Comparison of ENCODE assay signal across 8 cellular contexts in the genomic region with DNA sequence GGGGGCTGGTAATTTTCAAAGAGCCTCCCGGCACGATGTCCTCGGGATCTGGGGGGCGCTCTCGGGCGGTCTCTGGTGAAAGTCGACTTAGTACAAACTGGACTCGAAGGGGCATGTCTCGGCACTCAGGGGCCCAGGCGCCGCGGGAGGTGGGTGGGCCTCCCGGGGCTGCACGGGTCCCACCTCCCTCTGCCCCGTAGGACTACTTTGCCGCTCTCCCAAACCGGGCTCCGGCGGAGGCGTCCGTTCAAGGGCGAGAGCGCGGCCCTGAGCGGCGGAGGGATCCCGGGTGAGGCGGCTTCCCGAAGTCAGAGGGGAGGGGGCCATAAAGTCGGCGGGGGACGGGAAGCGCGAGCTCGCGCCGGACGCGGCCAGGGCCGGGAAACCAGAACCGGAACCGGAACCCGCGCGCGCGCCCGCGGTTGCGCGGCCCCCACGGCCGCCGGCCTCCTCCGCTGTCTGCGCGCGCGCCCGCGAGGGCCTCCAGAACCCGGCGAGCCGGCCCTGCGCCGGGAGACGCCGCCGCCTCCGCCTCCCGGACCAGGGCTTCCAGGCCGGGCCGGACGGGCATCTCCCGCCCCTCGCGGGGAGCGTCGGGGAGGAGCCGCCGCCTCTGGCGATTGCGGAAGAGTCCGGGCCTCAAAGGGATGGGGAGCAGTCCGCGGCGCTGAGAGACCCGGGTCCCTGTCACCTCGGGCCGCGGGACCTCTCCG. TPM values are rescaled to one million over a fixed set of nuclear protein-coding genes. Genes with fewer than 3 reads are reported as not detected.
DNase-seq lines count a peak whose midpoint lies in the region; ATAC-seq, FAIRE-seq and TF ChIP-seq lines count a peak whose summit lies in the region.

A gene with protein sequence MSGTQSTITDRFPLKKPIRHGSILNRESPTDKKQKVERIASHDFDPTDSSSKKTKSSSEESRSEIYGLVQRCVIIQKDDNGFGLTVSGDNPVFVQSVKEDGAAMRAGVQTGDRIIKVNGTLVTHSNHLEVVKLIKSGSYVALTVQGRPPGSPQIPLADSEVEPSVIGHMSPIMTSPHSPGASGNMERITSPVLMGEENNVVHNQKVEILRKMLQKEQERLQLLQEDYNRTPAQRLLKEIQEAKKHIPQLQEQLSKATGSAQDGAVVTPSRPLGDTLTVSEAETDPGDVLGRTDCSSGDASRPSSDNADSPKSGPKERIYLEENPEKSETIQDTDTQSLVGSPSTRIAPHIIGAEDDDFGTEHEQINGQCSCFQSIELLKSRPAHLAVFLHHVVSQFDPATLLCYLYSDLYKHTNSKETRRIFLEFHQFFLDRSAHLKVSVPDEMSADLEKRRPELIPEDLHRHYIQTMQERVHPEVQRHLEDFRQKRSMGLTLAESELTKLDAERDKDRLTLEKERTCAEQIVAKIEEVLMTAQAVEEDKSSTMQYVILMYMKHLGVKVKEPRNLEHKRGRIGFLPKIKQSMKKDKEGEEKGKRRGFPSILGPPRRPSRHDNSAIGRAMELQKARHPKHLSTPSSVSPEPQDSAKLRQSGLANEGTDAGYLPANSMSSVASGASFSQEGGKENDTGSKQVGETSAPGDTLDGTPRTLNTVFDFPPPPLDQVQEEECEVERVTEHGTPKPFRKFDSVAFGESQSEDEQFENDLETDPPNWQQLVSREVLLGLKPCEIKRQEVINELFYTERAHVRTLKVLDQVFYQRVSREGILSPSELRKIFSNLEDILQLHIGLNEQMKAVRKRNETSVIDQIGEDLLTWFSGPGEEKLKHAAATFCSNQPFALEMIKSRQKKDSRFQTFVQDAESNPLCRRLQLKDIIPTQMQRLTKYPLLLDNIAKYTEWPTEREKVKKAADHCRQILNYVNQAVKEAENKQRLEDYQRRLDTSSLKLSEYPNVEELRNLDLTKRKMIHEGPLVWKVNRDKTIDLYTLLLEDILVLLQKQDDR (N-terminal part only) (plus strand): TSS at position 486 of the 713 bp plus-strand sequence. CDS start 831 bp downstream, outside the sequence.

- no peaks in the 10 kb centered on the region for H3K9me3 ChIP-seq in A549

- 0% methylated on average over 1 of the region's 92 CpGs for WGBS in A549 (ENCODE audit: missing lambda C conversion rate)

- H3K4me2 ChIP-seq in A549 = peak within 1 kb of the TSS; percentile 96

- no peaks in the 10 kb centered on the region for H3K9me3 Mint-ChIP-seq in activated CD4-positive, alpha-beta T cell treated with anti-CD3 and anti-CD28 coated beads, Interleukin-2, amount 10 ng/mL, durations not matched to agents 7 days and 5 days

- H3K4me1 ChIP-seq in A549 = peaks cover 50% of the 10 kb centered on the region

- peak; percentile 62 for TF ChIP-seq CTCF in A549 (IDR thresholded peaks at IDR 0.05)

- peaks cover 68% of the 10 kb centered on the region for H3K27me3 Mint-ChIP-seq in activated CD4-positive, alpha-beta T cell treated with anti-CD3 and anti-CD28 coated beads, Interleukin-2, amount 10 ng/mL, durations not matched to agents 7 days and 5 days

- no peak for FAIRE-seq in A549 (lab: Jason Lieb, UNC)

- peak; percentile 84 to 97 for DNase-seq in A549 (ENCODE audit: low read depth in 1 of 2, low spot score in 1 of 2)
- peak; percentile 94 for DNase-seq in NCI-H446 treated with DMSO at 0.1 percent for 48 hours (lab: John Stamatoyannopoulos, UW)
- DNase-seq in activated CD4-positive, alpha-beta T cell treated with anti-CD3 and anti-CD28 coated beads, Interleukin-2, amount 10 ng/mL, durations not matched to agents 7 days and 5 days = peak; percentile 62
- peak; percentile 80 for DNase-seq in cortex of kidney (lab: John Stamatoyannopoulos, UW)
- peak; percentile 99 for DNase-seq in left kidney (ENCODE audit: low read depth, low spot score)
- DNase-seq in stimulated activated CD4-positive, alpha-beta T cell treated with anti-CD3 and anti-CD28 coated beads, Interleukin-1b, Interleukin-23, amount 100 ng/mL, for 4 hours (ENCODE audit: low read depth in 2 of 2) = peak; percentile 67 to 79

- H3K27ac Mint-ChIP-seq in activated CD4-positive, alpha-beta T cell treated with anti-CD3 and anti-CD28 coated beads, Interleukin-2, amount 10 ng/mL, durations not matched to agents 7 days and 5 days = peak within 1 kb of the TSS; percentile 83

- TF ChIP-seq RAD21 in A549 (conservative IDR thresholded peaks at IDR 0.05 in 1 of 2, IDR thresholded peaks at IDR 0.05 in 1 of 2) = peak in 1 of 2 experiments; percentile 39; a peak in 3 of 5 replicates

- POLR2A ChIA-PET in A549 (lab: Yijun Ruan, JAX) = interaction anchor here (0.6 to 3.3 kb wide), 6 partner anchors 10 to 96 kb away, joined by 3 to 16 read pairs (median 4); a partner anchor contains a TSS
- POLR2A ChIA-PET in activated CD4-positive, alpha-beta T cell treated with anti-CD3 and anti-CD28 coated beads, Interleukin-2, amount 10 ng/mL, durations not matched to agents 7 days and 5 days (lab: Charles Lee) = no interaction called here

- peak within 1 kb of the TSS; percentile 84 to 100 for H3K27ac ChIP-seq in A549

- ATAC-seq in A549 (peak; percentile 67 to 80), HG03103 (IDR thresholded peaks at IDR 0.05; ENCODE audit: low read depth, unreplicated experiment) (peak; percentile 51)

- H3K4me1 Mint-ChIP-seq in activated CD4-positive, alpha-beta T cell treated with anti-CD3 and anti-CD28 coated beads, Interleukin-2, amount 10 ng/mL, durations not matched to agents 7 days and 5 days = peaks cover 32% of the 10 kb centered on the region

- CTCF ChIA-PET in A549 (lab: Yijun Ruan, JAX) = interaction anchor here (0.6 to 2.4 kb wide), 12 partner anchors 10 to 155 kb away, joined by 3 to 8 read pairs (median 4); no protein-coding TSS in a partner anchor
- CTCF ChIA-PET in activated CD4-positive, alpha-beta T cell treated with anti-CD3 and anti-CD28 coated beads, Interleukin-2, amount 10 ng/mL, durations not matched to agents 7 days and 5 days (lab: Charles Lee) = no interaction called here

- H3K4me3 ChIP-seq in A549 = peak within 1 kb of the TSS; percentile 64

- no peak for TF ChIP-seq EP300 in A549 (IDR thresholded peaks at IDR 0.05)

- TF ChIP-seq POLR2A in A549 (IDR thresholded peaks at IDR 0.05; ENCODE audit: low read length) (peak; percentile 35; the same call in 1 of the 2 replicates), GM18526 (IDR thresholded peaks at IDR 0.05; ENCODE audit: extremely low read depth, insufficient read length) (peak; percentile 73)

- no peaks in the 10 kb centered on the region for H3K36me3 Mint-ChIP-seq in activated CD4-positive, alpha-beta T cell treated with anti-CD3 and anti-CD28 coated beads, Interleukin-2, amount 10 ng/mL, durations not matched to agents 7 days and 5 days (ENCODE audit: low read depth)

- peak within 1 kb of the TSS; percentile 82 for H3K4me3 Mint-ChIP-seq in activated CD4-positive, alpha-beta T cell treated with anti-CD3 and anti-CD28 coated beads, Interleukin-2, amount 10 ng/mL, durations not matched to agents 7 days and 5 days

TF ChIP-seq in A549, 52 proteins besides CTCF, POLR2A, EP300 and RAD21 (continues in another document):
- TF ChIP-seq MAFK (IDR thresholded peaks at IDR 0.05; ENCODE audit: partially characterized antibody) (no peak), JUN (IDR thresholded peaks at IDR 0.05) (peak; percentile 3 to 73; a peak in 4 of 5 replicates), TP53 (CRISPR knock-in tag; IDR thresholded peaks at IDR 0.05) (no peak), MAZ (IDR thresholded peaks at IDR 0.05; ENCODE audit: borderline replicate concordance, low read depth, low read length) (0 out of 2 replicates have a peak, but pooled peaks have one; percentile 74), HDAC2 (IDR thresholded peaks at IDR 0.05) (no peak), GATA3 (IDR thresholded peaks at IDR 0.05; ENCODE audit: borderline replicate concordance) (peak; percentile 44; the same call in 1 of the 2 replicates), HOXB5 (CRISPR knock-in tag; IDR thresholded peaks at IDR 0.05) (0 out of 2 replicates have a peak, but pooled peaks have one; percentile 55), FOSL2 (IDR thresholded peaks at IDR 0.05) (no peak), FOSL2 (CRISPR knock-in tag; IDR thresholded peaks at IDR 0.05) (peak; percentile 23; the same call in 1 of the 2 replicates), PHF8 (IDR thresholded peaks at IDR 0.05; ENCODE audit: borderline replicate concordance, low read depth) (no peak; the same call in 1 of the 2 replicates), EHF (CRISPR knock-in tag; IDR thresholded peaks at IDR 0.05) (0 out of 2 replicates have a peak, but pooled peaks have one; percentile 35), RARB (CRISPR knock-in tag; IDR thresholded peaks at IDR 0.05) (no peak)
- TF ChIP-seq, protein P1, sequence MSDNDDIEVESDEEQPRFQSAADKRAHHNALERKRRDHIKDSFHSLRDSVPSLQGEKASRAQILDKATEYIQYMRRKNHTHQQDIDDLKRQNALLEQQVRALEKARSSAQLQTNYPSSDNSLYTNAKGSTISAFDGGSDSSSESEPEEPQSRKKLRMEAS (IDR thresholded peaks at IDR 0.05) = peak; percentile 74
- TF ChIP-seq, protein P2, sequence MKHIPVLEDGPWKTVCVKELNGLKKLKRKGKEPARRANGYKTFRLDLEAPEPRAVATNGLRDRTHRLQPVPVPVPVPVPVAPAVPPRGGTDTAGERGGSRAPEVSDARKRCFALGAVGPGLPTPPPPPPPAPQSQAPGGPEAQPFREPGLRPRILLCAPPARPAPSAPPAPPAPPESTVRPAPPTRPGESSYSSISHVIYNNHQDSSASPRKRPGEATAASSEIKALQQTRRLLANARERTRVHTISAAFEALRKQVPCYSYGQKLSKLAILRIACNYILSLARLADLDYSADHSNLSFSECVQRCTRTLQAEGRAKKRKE (CRISPR knock-in tag; IDR thresholded peaks at IDR 0.05; ENCODE audit: low read depth) = 0 out of 2 replicates have a peak, but pooled peaks have one; percentile 41
- TF ChIP-seq, protein P3, sequence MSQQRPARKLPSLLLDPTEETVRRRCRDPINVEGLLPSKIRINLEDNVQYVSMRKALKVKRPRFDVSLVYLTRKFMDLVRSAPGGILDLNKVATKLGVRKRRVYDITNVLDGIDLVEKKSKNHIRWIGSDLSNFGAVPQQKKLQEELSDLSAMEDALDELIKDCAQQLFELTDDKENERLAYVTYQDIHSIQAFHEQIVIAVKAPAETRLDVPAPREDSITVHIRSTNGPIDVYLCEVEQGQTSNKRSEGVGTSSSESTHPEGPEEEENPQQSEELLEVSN (IDR thresholded peaks at IDR 0.05; ENCODE audit: borderline replicate concordance, low read depth) = peak; percentile 48; the same call in 1 of the 2 replicates

RNA-seq across cellular contexts. Expression of the gene that starts here (rescaled TPM):
- 27.2 and 31.5 TPM in 2 replicates for polyA plus RNA-seq in A549 (2011; rRNA removed)
- 4.0 and 4.9 TPM in 2 replicates for polyA plus RNA-seq in A549 (2012; cell fraction: cytosol; rRNA removed)
- 2.7 and 4.8 TPM in 2 replicates for polyA plus RNA-seq in A549 (2012; cell fraction: nucleus; rRNA removed)
- polyA plus RNA-seq in A549 (2017; fragmentation: RNase III; extraction: RNeasy Plus Mini Kit Qiagen cat#74134 plus additional on column Dnase treatment) = 16.4 to 18.0 TPM (median 16.7 TPM) in 3 replicates
- polyA minus RNA-seq in A549 (2011; rRNA and poly(A)+ RNA removed) = 48.9 and 49.8 TPM in 2 replicates
- total RNA-seq in activated CD4-positive, alpha-beta T cell treated with anti-CD3 and anti-CD28 coated beads, Interleukin-2, amount 10 ng/mL, durations not matched to agents 7 days and 5 days = 1 to 10 TPM; 8.1 to 9.2 TPM

Comparison
In these comparisons a context has a peak if more than half of its experiments do, and no peak if none do; other contexts are left out.
1. Peak in every context shown above with its lines: DNase-seq, ATAC-seq, H3K4me3 ChIP-seq and H3K27ac ChIP-seq.